Comparison of ENCODE assay signal across 14 cellular contexts in the genomic region with DNA sequence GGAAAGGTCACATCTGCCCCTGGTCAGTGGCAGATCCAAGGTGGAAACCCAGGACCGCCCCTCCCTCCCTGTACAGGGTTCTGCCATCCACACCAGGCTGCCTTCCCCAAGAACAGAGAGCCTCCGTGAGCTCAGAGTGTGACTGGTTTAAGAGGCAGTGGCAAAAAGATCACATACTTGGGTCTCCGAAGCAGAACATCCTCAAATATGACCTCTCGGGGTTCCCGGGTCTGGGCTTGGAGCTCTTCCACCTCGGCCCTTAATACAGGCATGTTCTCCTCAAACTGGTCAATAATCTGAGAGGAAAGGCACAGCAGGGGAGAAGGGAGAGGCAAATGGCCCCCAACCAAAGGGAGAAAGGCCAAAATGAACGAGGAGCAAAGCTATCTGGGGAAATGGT. TPM values are rescaled to one million over a fixed set of nuclear protein-coding genes. Genes with fewer than 3 reads are reported as not detected.
DNase-seq lines count a peak whose midpoint lies in the region; ATAC-seq and TF ChIP-seq lines count a peak whose summit lies in the region.
"Had no signal": no experiment of that assay in that cellular context is flagged by ENCODE, and none has a peak within 500 bp of the region (broad histone marks: within the 10 kb centered on the region; RNA-seq: fewer than 3 reads in every experiment).

No MANE protein-coding gene starts in this region.

- H3K9me3 Mint-ChIP-seq in endothelial cell (ENCODE audit: unreplicated experiment) (no peaks in the 10 kb centered on the region), osteocyte (ENCODE audit: unreplicated experiment) (no peaks in the 10 kb centered on the region)
- H3K9me3 Mint-ChIP-seq: CD4-positive, alpha-beta T cell had no signal

- H3K27me3 Mint-ChIP-seq in endothelial cell (ENCODE audit: unreplicated experiment) = peaks cover 4% of the 10 kb centered on the region
- H3K27me3 Mint-ChIP-seq in osteocyte (ENCODE audit: unreplicated experiment) = no peaks in the 10 kb centered on the region
- H3K27me3 Mint-ChIP-seq: CD4-positive, alpha-beta T cell had no signal

- no peaks in the 10 kb centered on the region for H3K27me3 ChIP-seq in right atrium auricular region

- intact Hi-C loops in Right ventricle myocardium inferior (cut with DNase I) = loop anchor here (5.0 kb wide), 1 partner anchor 52 kb away; the partner anchor contains the start of gene SOX12

- H3K9me3 ChIP-seq in right atrium auricular region = no peaks in the 10 kb centered on the region
- H3K9me3 ChIP-seq: Caco-2 had no signal

- DNase-seq in right atrium auricular region (ENCODE audit: low spot score) (peak; percentile 23), Right ventricle myocardium inferior (ENCODE audit: missing footprints) (no peak), endothelial cell (ENCODE audit: low spot score) (no peak), osteocyte (ENCODE audit: extremely low spot score, unreplicated experiment) (peak; percentile 49), NCI-H524 (lab: John Stamatoyannopoulos, UW) (no peak), NCI-H82 (lab: John Stamatoyannopoulos, UW) (no peak)
- DNase-seq: ACHN; CD4-positive, alpha-beta T cell had no signal

- H3K27ac ChIP-seq in right atrium auricular region = no peak overlapping the region
- H3K27ac ChIP-seq: C4-2B had no signal

- no peak overlapping the region for H3K4me3 ChIP-seq in right atrium auricular region

- peak overlapping the region; percentile 26 for H3K4me3 Mint-ChIP-seq in endothelial cell (ENCODE audit: unreplicated experiment)
- no peak overlapping the region for H3K4me3 Mint-ChIP-seq in osteocyte (ENCODE audit: unreplicated experiment)
- H3K4me3 Mint-ChIP-seq: CD4-positive, alpha-beta T cell; H9 had no signal

- H3K36me3 Mint-ChIP-seq in endothelial cell (ENCODE audit: low read depth, unreplicated experiment) (peaks cover 34% of the 10 kb centered on the region), osteocyte (ENCODE audit: unreplicated experiment) (peaks cover 27% of the 10 kb centered on the region)

- H3K36me3 ChIP-seq in right atrium auricular region = peaks cover 6% of the 10 kb centered on the region

- H3K4me1 ChIP-seq in right atrium auricular region = no peaks in the 10 kb centered on the region
- H3K4me1 ChIP-seq: Caco-2 had no signal

- H3K27ac Mint-ChIP-seq in endothelial cell (ENCODE audit: unreplicated experiment) (no peak overlapping the region), osteocyte (ENCODE audit: unreplicated experiment) (no peak overlapping the region)
- H3K27ac Mint-ChIP-seq: CD4-positive, alpha-beta T cell; H9 had no signal

- TF ChIP-seq CTCF in right atrium auricular region (IDR thresholded peaks at IDR 0.05) (no peak), endothelial cell (IDR thresholded peaks at IDR 0.05; ENCODE audit: unreplicated experiment) (no peak), osteocyte (IDR thresholded peaks at IDR 0.05) (no peak)

- ATAC-seq in Right ventricle myocardium inferior (no peak), HG02981 (IDR thresholded peaks at IDR 0.05; ENCODE audit: unreplicated experiment) (no peak)

- H3K4me1 Mint-ChIP-seq in endothelial cell (ENCODE audit: unreplicated experiment) (no peaks in the 10 kb centered on the region), osteocyte (ENCODE audit: unreplicated experiment) (no peaks in the 10 kb centered on the region)

RNA-seq across cellular contexts. Expression of gene C20orf96, which starts 14.8 kb away (rescaled TPM):
- total RNA-seq in right atrium auricular region = 1 to 10 TPM; 2.4 to 3.4 TPM
- 5.4 TPM for total RNA-seq in Right ventricle myocardium inferior
- 27.5 TPM for total RNA-seq in endothelial cell (ENCODE audit: unreplicated experiment)
- total RNA-seq in osteocyte = 17.6 and 19.9 TPM in 2 replicates

RNA-seq across cellular contexts. Expression of gene DEFB132, which starts 18.3 kb away (rescaled TPM):
- total RNA-seq in right atrium auricular region (not detected), Right ventricle myocardium inferior (not detected), endothelial cell (ENCODE audit: unreplicated experiment) (not detected), osteocyte (not detected in 2 replicates)
- total RNA-seq: Caco-2; CD4-positive, alpha-beta T cell; H1; H9; HT-29 had no signal

RNA-seq across cellular contexts. Expression of gene ZCCHC3, which starts 21.6 kb away (rescaled TPM):
- 10 to 100 TPM; 10.2 to 14.4 TPM for total RNA-seq in right atrium auricular region
- total RNA-seq in Right ventricle myocardium inferior = 11.0 TPM
- total RNA-seq in endothelial cell (ENCODE audit: unreplicated experiment) = 40.0 TPM
- total RNA-seq in osteocyte = 22.4 and 22.7 TPM in 2 replicates

RNA-seq across cellular contexts. Expression of gene DEFB129, which starts 48.7 kb away (rescaled TPM):
- not detected for total RNA-seq in right atrium auricular region
- not detected for total RNA-seq in Right ventricle myocardium inferior
- total RNA-seq in endothelial cell (ENCODE audit: unreplicated experiment) = not detected
- not detected in 2 replicates for total RNA-seq in osteocyte
- total RNA-seq: Caco-2; CD4-positive, alpha-beta T cell; H1; H9; HT-29 had no signal

RNA-seq across cellular contexts. Expression of gene SOX12, which starts 49.6 kb away (rescaled TPM):
- 1 to 10 TPM; 5.3 TPM for total RNA-seq in right atrium auricular region
- 16.5 TPM for total RNA-seq in Right ventricle myocardium inferior
- total RNA-seq in endothelial cell (ENCODE audit: unreplicated experiment) = 64.7 TPM
- 30.8 and 31.7 TPM in 2 replicates for total RNA-seq in osteocyte

Comparison
In these comparisons a context has a peak if more than half of its experiments do, and no peak if none do; other contexts are left out.
1. DNase-seq: peak in right atrium auricular region (single experiment) and osteocyte (single experiment); none in Right ventricle myocardium inferior (single experiment), endothelial cell (single experiment), NCI-H524 (0 of 2) and NCI-H82 (single experiment).